Comparison of ENCODE assay signal across 9 cellular contexts in the genomic region with DNA sequence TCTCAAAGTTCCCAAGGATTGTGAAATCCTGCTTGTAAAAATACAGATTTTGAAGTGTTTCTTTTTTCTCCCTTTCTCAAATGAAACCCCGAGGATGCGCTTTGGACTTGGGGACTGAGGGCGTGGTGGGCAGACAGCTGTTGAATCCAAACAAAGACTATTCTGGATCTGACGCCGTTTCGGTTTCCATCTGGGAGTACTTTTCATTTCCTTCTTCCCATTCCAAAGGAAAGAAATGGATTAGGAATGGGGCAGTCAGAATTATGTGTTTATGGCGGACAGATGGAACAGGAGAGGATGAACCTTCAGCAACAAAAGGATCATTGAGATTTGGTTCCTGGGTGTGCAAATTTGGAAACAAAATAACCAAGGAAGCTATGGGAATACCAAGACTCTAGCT.
DNase-seq lines count a peak whose midpoint lies in the region; ATAC-seq and TF ChIP-seq lines count a peak whose summit lies in the region.
"Had no signal": no experiment of that assay in that cellular context is flagged by ENCODE, and none has a peak within 500 bp of the region (broad histone marks: within the 10 kb centered on the region; RNA-seq: fewer than 3 reads in every experiment).

No MANE protein-coding gene starts in this region.

- ATAC-seq in heart left ventricle (no peak), left cardiac atrium (no peak), GM18868 (IDR thresholded peaks at IDR 0.05; ENCODE audit: unreplicated experiment) (no peak)

- peak overlapping the region; percentile 72 for H3K4me3 Mint-ChIP-seq in activated T-helper 2 cell treated with anti-CD3 and anti-CD28 coated beads, Interferon-gamma antibody, Interleukin-2, Interleukin-4, amounts not matched to agents 10 μg/mL and 5 μg/mL and 100 μg/mL, durations not matched to agents 14 hours and 24 hours and 36 hours (ENCODE audit: low read depth)
- peak overlapping the region; percentile 66 for H3K4me3 Mint-ChIP-seq in mesothelial cell of epicardium

- H3K9me3 Mint-ChIP-seq in activated T-helper 2 cell treated with anti-CD3 and anti-CD28 coated beads, Interferon-gamma antibody, Interleukin-2, Interleukin-4, amounts not matched to agents 10 μg/mL and 5 μg/mL and 100 μg/mL, durations not matched to agents 14 hours and 24 hours and 36 hours = no peaks in the 10 kb centered on the region
- no peaks in the 10 kb centered on the region for H3K9me3 Mint-ChIP-seq in mesothelial cell of epicardium

- no peaks in the 10 kb centered on the region for H3K36me3 Mint-ChIP-seq in activated T-helper 2 cell treated with anti-CD3 and anti-CD28 coated beads, Interferon-gamma antibody, Interleukin-2, Interleukin-4, amounts not matched to agents 10 μg/mL and 5 μg/mL and 100 μg/mL, durations not matched to agents 14 hours and 24 hours and 36 hours (ENCODE audit: low read depth)
- no peaks in the 10 kb centered on the region for H3K36me3 Mint-ChIP-seq in mesothelial cell of epicardium

- DNase-seq in heart left ventricle (no peak), left cardiac atrium (no peak), mesothelial cell of epicardium (ENCODE audit: low spot score in 2 of 2, unreplicated experiment in 2 of 2) (no peak), ovary (no peak)
- no peak for DNase-seq in activated T-helper 2 cell treated with anti-CD3 and anti-CD28 coated beads, Interferon-gamma antibody, Interleukin-2, Interleukin-4, amounts not matched to agents 10 μg/mL and 5 μg/mL and 100 μg/mL, durations not matched to agents 14 hours and 24 hours and 36 hours (ENCODE audit: low spot score)
- no peak for DNase-seq in stimulated activated CD4-positive, alpha-beta T cell treated with anti-CD3 and anti-CD28 coated beads, Interleukin-4, amount 100 ng/mL, for 1 hour
- DNase-seq: DMS 273 treated with DMSO at 0.1 percent for 48 hours had no signal

- WGBS in heart left ventricle, 4 donors = 5 to 9% (median 6%) methylated on average over 7 of the region's 7 CpGs
- 12% methylated on average over 7 of the region's 7 CpGs for WGBS in thymus
- WGBS in ovary, 3 donors = 9 to 13% (median 13%) methylated on average over 7 of the region's 7 CpGs

- H3K9me3 ChIP-seq in heart left ventricle = no peaks in the 10 kb centered on the region
- H3K9me3 ChIP-seq in thymus (ENCODE audit: control insufficient read depth) = no peaks in the 10 kb centered on the region
- no peaks in the 10 kb centered on the region for H3K9me3 ChIP-seq in ovary

- H3K27me3 ChIP-seq in heart left ventricle (peaks cover 49 to 94% (median 75%) of the 10 kb centered on the region in 9 donors), thymus (ENCODE audit: control insufficient read depth, insufficient read depth) (peaks cover 63% of the 10 kb centered on the region), ovary (no peaks in the 10 kb centered on the region)

- H3K27ac Mint-ChIP-seq in activated T-helper 2 cell treated with anti-CD3 and anti-CD28 coated beads, Interferon-gamma antibody, Interleukin-2, Interleukin-4, amounts not matched to agents 10 μg/mL and 5 μg/mL and 100 μg/mL, durations not matched to agents 14 hours and 24 hours and 36 hours = no peak overlapping the region
- peak overlapping the region; percentile 73 for H3K27ac Mint-ChIP-seq in mesothelial cell of epicardium

- TF ChIP-seq CTCF in heart left ventricle (IDR thresholded peaks at IDR 0.05) = no peak
- no peak for TF ChIP-seq CTCF in mesothelial cell of epicardium (IDR thresholded peaks at IDR 0.05; ENCODE audit: unreplicated experiment)
- no peak for TF ChIP-seq CTCF in ovary (IDR thresholded peaks at IDR 0.05)

- peaks cover 86% of the 10 kb centered on the region for H3K27me3 Mint-ChIP-seq in activated T-helper 2 cell treated with anti-CD3 and anti-CD28 coated beads, Interferon-gamma antibody, Interleukin-2, Interleukin-4, amounts not matched to agents 10 μg/mL and 5 μg/mL and 100 μg/mL, durations not matched to agents 14 hours and 24 hours and 36 hours (ENCODE audit: low read depth)
- H3K27me3 Mint-ChIP-seq in mesothelial cell of epicardium (ENCODE audit: low read depth) = peaks cover 84% of the 10 kb centered on the region

- peaks cover 40% of the 10 kb centered on the region for H3K4me1 Mint-ChIP-seq in activated T-helper 2 cell treated with anti-CD3 and anti-CD28 coated beads, Interferon-gamma antibody, Interleukin-2, Interleukin-4, amounts not matched to agents 10 μg/mL and 5 μg/mL and 100 μg/mL, durations not matched to agents 14 hours and 24 hours and 36 hours (ENCODE audit: low read depth)
- H3K4me1 Mint-ChIP-seq in mesothelial cell of epicardium = peaks cover 53% of the 10 kb centered on the region

- H3K27ac ChIP-seq in heart left ventricle = no peak overlapping the region
- peak overlapping the region; percentile 75 for H3K27ac ChIP-seq in thymus (ENCODE audit: low read depth)
- H3K27ac ChIP-seq in ovary = no peak overlapping the region

- intact Hi-C loops in heart left ventricle (cut with DNase I) (loop anchor here in 3 of 10 donors (10.0 kb wide), 2 partner anchors 1688 to 1698 kb away; no protein-coding TSS in a partner anchor), left cardiac atrium (cut with DNase I) (loop anchor here in 1 of 2 donors (10.0 kb wide), 1 partner anchor 1688 kb away; no protein-coding TSS in a partner anchor), ovary (cut with DNase I) (no loop called here)
- intact Hi-C loops in activated T-helper 2 cell treated with anti-CD3 and anti-CD28 coated beads, Interferon-gamma antibody, Interleukin-2, Interleukin-4, amounts not matched to agents 10 μg/mL and 5 μg/mL and 100 μg/mL, durations not matched to agents 14 hours and 24 hours and 36 hours (cut with micrococcal nuclease) = loop anchor here (10.0 kb wide), 1 partner anchor 228 kb away; no protein-coding TSS in a partner anchor

- H3K4me1 ChIP-seq in heart left ventricle (peaks cover 2 to 53% (median 40%) of the 10 kb centered on the region in 12 donors), thymus (ENCODE audit: control insufficient read depth, insufficient read depth, low read length) (no peaks in the 10 kb centered on the region), ovary (ENCODE audit: insufficient read depth) (peaks cover 5% of the 10 kb centered on the region)

- H3K4me3 ChIP-seq in heart left ventricle = peak overlapping the region in 10 of 12 donors; percentile 20 to 55 (median 49)
- peak overlapping the region; percentile 33 for H3K4me3 ChIP-seq in thymus (ENCODE audit: low read length)
- no peak overlapping the region for H3K4me3 ChIP-seq in ovary

- no peak for TF ChIP-seq EP300 in ovary (IDR thresholded peaks at IDR 0.05)

- no peaks in the 10 kb centered on the region for H3K36me3 ChIP-seq in heart left ventricle
- H3K36me3 ChIP-seq in thymus (ENCODE audit: control insufficient read depth, insufficient read depth) = no peaks in the 10 kb centered on the region
- no peaks in the 10 kb centered on the region for H3K36me3 ChIP-seq in ovary

- no peak for TF ChIP-seq POLR2A in heart left ventricle (IDR thresholded peaks at IDR 0.05)
- TF ChIP-seq POLR2A in ovary (IDR thresholded peaks at IDR 0.05) = no peak
